In the genomic region with DNA sequence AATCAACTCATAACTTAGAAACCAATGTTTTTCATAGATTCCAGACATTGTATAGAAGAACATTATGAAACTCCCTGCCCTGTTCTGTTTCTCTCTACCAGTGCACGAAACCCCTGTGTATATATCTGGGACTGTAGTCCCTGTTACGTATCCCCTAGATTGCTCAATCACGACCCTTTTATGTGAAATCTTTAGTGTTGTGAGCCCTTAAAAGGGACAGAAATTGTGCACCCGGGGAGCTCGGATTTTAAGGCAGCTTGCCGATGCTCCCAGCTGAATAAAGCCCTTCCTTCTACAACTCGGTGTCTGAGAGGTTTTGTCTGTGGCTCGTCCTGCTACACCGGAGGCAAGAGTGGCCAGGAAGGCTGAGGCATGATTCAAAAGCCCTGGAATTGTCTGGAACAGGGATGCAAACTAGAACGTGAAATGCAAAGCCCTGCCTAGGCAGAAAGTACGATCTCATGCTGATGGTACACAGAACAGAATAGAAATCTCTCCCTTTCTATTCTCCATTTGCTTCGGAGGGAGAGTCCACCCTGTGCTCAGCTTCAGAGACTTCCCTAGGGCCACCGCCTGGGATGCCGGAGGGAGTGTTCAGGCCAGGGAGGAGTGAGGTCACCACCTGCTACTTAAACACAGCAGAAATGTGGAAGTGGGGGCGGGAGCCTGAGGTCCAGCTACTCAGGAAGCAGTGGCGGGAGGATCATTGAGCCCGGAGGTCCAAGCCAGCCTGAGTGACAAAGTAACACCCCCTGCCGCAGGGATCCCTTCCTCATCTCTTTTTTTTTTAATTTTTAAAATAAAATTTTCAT, we compare ENCODE assay signal across 8 cellular contexts. TPM values are rescaled to one million over a fixed set of nuclear protein-coding genes. Genes with fewer than 3 reads are reported as not detected.
A peak's percentile ranks its signal among the peaks of the same experiment; 100 is the strongest.
DNase-seq lines count a peak whose midpoint lies in the region; ATAC-seq, FAIRE-seq and TF ChIP-seq lines count a peak whose summit lies in the region.

No MANE protein-coding gene starts in this region.

- peaks cover 5% of the 10 kb centered on the region for H3K9me3 Mint-ChIP-seq in endodermal cell

- ATAC-seq in GM18517 (IDR thresholded peaks at IDR 0.05; ENCODE audit: unreplicated experiment) (no peak), HG03025 (IDR thresholded peaks at IDR 0.05; ENCODE audit: low FRiP score, unreplicated experiment) (no peak), HG03378 (IDR thresholded peaks at IDR 0.05; ENCODE audit: unreplicated experiment) (no peak)

- no peaks in the 10 kb centered on the region for H3K27me3 ChIP-seq in endodermal cell (ENCODE audit: control insufficient read depth, insufficient read depth, low read length, poor library complexity, severe bottlenecking)
- H3K27me3 ChIP-seq in mucosa of stomach (ENCODE audit: control insufficient read depth, insufficient read depth, low read length): no peaks in the 10 kb centered on the region

- peaks cover 15% of the 10 kb centered on the region for H3K9me3 ChIP-seq in endodermal cell (ENCODE audit: control insufficient read depth, low read length)
- no peaks in the 10 kb centered on the region for H3K9me3 ChIP-seq in mucosa of stomach (ENCODE audit: control insufficient read depth, low read length)

- H3K9ac ChIP-seq in endodermal cell (ENCODE audit: extremely low read depth, low read length, poor library complexity, severe bottlenecking) (no peak overlapping the region), mucosa of stomach (ENCODE audit: low read length) (peak overlapping the region; percentile 94)

- WGBS in endodermal cell (ENCODE audit: insufficient coverage in 1 of 2, insufficient read length in 1 of 2), 2 experiments: 82 to 83% methylated on average over 7 to 17 of the region's 18 CpGs

- H3K27me3 Mint-ChIP-seq in endodermal cell (ENCODE audit: insufficient read depth): no peaks in the 10 kb centered on the region

- H3K27ac Mint-ChIP-seq in endodermal cell: no peak overlapping the region

- DNase-seq in GM12865 (ENCODE audit: low read depth) (no peak), RCC 7860 (ENCODE audit: low spot score) (peak; percentile 24), endodermal cell (peak; percentile 65)
- no peak for DNase-seq in stimulated activated naive CD4-positive, alpha-beta T cell treated with Interleukin-2 at 50 U/mL for 16 hours (lab: John Stamatoyannopoulos, UW)

- peaks cover 33% of the 10 kb centered on the region for H3K36me3 ChIP-seq in endodermal cell (ENCODE audit: control insufficient read depth, insufficient read depth, low read length)
- no peaks in the 10 kb centered on the region for H3K36me3 ChIP-seq in mucosa of stomach (ENCODE audit: control insufficient read depth, insufficient read depth, low read length)

- peaks cover 45% of the 10 kb centered on the region for H3K36me3 Mint-ChIP-seq in endodermal cell (ENCODE audit: low read depth)

- H3K4me1 ChIP-seq in endodermal cell (ENCODE audit: control insufficient read depth, insufficient read depth, low read length) (no peaks in the 10 kb centered on the region), mucosa of stomach (ENCODE audit: control insufficient read depth, insufficient read depth, low read length) (peaks cover 18% of the 10 kb centered on the region)

- H3K4me1 Mint-ChIP-seq in endodermal cell: peaks cover 17% of the 10 kb centered on the region

- TF ChIP-seq CTCF in GM12865 (IDR thresholded peaks at IDR 0.05; ENCODE audit: insufficient read depth, low read depth, low read length, missing control alignments): no peak
- TF ChIP-seq CTCF in endodermal cell (conservative IDR thresholded peaks at IDR 0.05): no peak

- H3K4me3 ChIP-seq in GM12865 (ENCODE audit: low read depth, low read length) (peak overlapping the region; percentile 76), endodermal cell (ENCODE audit: low read length) (peak overlapping the region; percentile 71), mucosa of stomach (ENCODE audit: low read length) (peak overlapping the region; percentile 50)

- no peak for FAIRE-seq in RCC 7860 (lab: Jason Lieb, UNC)

- H3K27ac ChIP-seq in endodermal cell (ENCODE audit: low read depth, low read length): no peak overlapping the region

- peak overlapping the region; percentile 92 for H3K4me3 Mint-ChIP-seq in endodermal cell

RNA-seq across cellular contexts. Expression of a gene that starts 0.8 kb away (rescaled TPM):
- total RNA-seq in endodermal cell: 10 to 100 TPM; 13.4 to 19.6 TPM
- 4.5 TPM for polyA plus RNA-seq in endodermal cell (2013, experiment 1 of 2)
- 5.4 TPM for polyA plus RNA-seq in endodermal cell (2013, experiment 2 of 2)

RNA-seq across cellular contexts. Expression of a gene that starts 26.6 kb away (rescaled TPM):
- 10 to 100 TPM; 33.5 to 37.5 TPM for total RNA-seq in endodermal cell
- 20.9 TPM for polyA plus RNA-seq in endodermal cell (2013, experiment 1 of 2)
- polyA plus RNA-seq in endodermal cell (2013, experiment 2 of 2): 18.1 TPM

RNA-seq across cellular contexts. Expression of a gene that starts 38.7 kb away (rescaled TPM):
- 10 to 100 TPM; 20.7 to 24.8 TPM for total RNA-seq in endodermal cell
- polyA plus RNA-seq in endodermal cell (2013, experiment 1 of 2): 13.4 TPM
- polyA plus RNA-seq in endodermal cell (2013, experiment 2 of 2): 13.3 TPM

Comparison
In these comparisons a context has a peak if more than half of its experiments do, and no peak if none do; other contexts are left out.
1. DNase-seq: peak in RCC 7860 (single experiment) and endodermal cell (single experiment); none in GM12865 (single experiment) and stimulated activated naive CD4-positive, alpha-beta T cell treated with Interleukin-2 at 50 U/mL for 16 hours (single experiment).
2. Peak in every context shown above with its lines, with median percentiles within 50 percentile points of each other: H3K4me3 ChIP-seq.